In the genomic region with DNA sequence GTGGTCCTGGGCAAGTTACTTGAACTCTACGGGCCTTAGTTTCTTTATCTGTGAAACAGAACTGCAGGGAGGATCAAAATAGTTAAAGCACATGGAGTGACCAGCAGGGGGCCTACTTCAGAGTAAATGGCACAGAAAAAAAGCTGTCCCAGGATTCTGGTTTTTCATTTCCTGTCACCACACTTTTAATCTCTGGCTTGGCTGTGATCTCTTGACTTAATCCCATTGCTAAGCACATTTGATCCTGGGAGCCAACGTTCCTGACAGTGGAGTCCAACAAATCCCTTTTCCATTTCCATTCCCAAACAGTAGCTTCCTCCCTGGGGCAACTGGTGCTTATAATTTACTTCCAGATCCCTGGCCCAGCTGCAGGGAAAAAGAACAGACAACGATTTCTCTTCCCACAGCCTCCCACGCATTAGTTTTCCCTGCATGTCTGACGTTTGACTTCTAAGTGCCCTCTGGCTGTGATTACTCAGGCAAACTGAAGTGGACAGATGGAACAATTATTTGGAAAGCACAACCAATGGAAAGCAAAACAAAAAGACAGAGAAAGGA, we compare ENCODE assay signal across 8 cellular contexts.
DNase-seq lines count a peak whose midpoint lies in the region; ATAC-seq, FAIRE-seq and TF ChIP-seq lines count a peak whose summit lies in the region.

No MANE protein-coding gene starts in this region.

- CTCF ChIA-PET in A673 (lab: Charles Lee) = interaction anchor here (1.2 to 3.7 kb wide), 2 partner anchors 90 to 271 kb away, joined by 4 to 30 read pairs; no protein-coding TSS in a partner anchor

- H3K27me3 ChIP-seq in A673 (replicated peaks; ENCODE audit: insufficient read depth, low read depth, low read length, poor library complexity) (peaks cover 8% of the 10 kb centered on the region), pancreas (no peaks in the 10 kb centered on the region), vagina (no peaks in the 10 kb centered on the region)

- POLR2A ChIA-PET in A673 (lab: Charles Lee; ENCODE audit: low non-redundant PET) = no interaction called here

- H3K4me1 ChIP-seq in A673 (ENCODE audit: insufficient read depth, low read length, poor library complexity, severe bottlenecking) (peaks cover 4% of the 10 kb centered on the region), pancreas (peaks cover 0 to 5% (median 3%) of the 10 kb centered on the region in 3 donors), vagina (no peaks in the 10 kb centered on the region)

- 12 to 19% methylated on average over 5 of the region's 5 CpGs for WGBS in pancreas, 2 donors

- no peak for FAIRE-seq in pancreas (lab: Jason Lieb, UNC)

- peak; percentile 71 for DNase-seq in A673 (ENCODE audit: low spot score)
- DNase-seq in LNCaP clone FGC (ENCODE audit: low read depth) = no peak
- peak; percentile 97 for DNase-seq in SHP77 treated with DMSO at 0.1 percent for 48 hours (lab: John Stamatoyannopoulos, UW)
- peak; percentile 68 for DNase-seq in fibroblast of the aortic adventitia (ENCODE audit: low read depth)
- peak in 4 of 6 donors; percentile 8 to 43 (median 14) for DNase-seq in pancreas
- DNase-seq in vagina (ENCODE audit: extremely low spot score in 2 of 2) = no peak
- DNase-seq in activated CD4-positive, CD25-positive, alpha-beta regulatory T cell (lab: John Stamatoyannopoulos, UW) = no peak

- no peak for TF ChIP-seq POLR2A in vagina (IDR thresholded peaks at IDR 0.05)

- no peaks in the 10 kb centered on the region for H3K36me3 ChIP-seq in A673 (ENCODE audit: insufficient read depth, low read length, poor library complexity, severe bottlenecking)
- no peaks in the 10 kb centered on the region for H3K36me3 ChIP-seq in pancreas
- no peaks in the 10 kb centered on the region for H3K36me3 ChIP-seq in vagina

- peak; percentile 70 for TF ChIP-seq CTCF in A673 (conservative IDR thresholded peaks at IDR 0.05; ENCODE audit: low read depth, low read length)
- TF ChIP-seq CTCF in GM12873 (IDR thresholded peaks at IDR 0.05; ENCODE audit: insufficient read depth, low read depth, low read length, missing control alignments) = peak; percentile 72
- TF ChIP-seq CTCF in LNCaP clone FGC (IDR thresholded peaks at IDR 0.05; ENCODE audit: control insufficient read depth, extremely low read depth, insufficient read depth) = peak; percentile 46
- TF ChIP-seq CTCF in fibroblast of the aortic adventitia (IDR thresholded peaks at IDR 0.05; ENCODE audit: insufficient read depth, low read length) = peak; percentile 55
- peak; percentile 29 to 48 (median 42) for TF ChIP-seq CTCF in pancreas (IDR thresholded peaks at IDR 0.05)
- no peak for TF ChIP-seq CTCF in vagina (IDR thresholded peaks at IDR 0.05)

- H3K27ac ChIP-seq in A673 (ENCODE audit: low read depth, low read length, poor library complexity, severe bottlenecking) = no peak overlapping the region
- no peak overlapping the region for H3K27ac ChIP-seq in pancreas
- H3K27ac ChIP-seq in vagina = no peak overlapping the region

- peak in 3 of 4 donors; percentile 62 to 72 (median 71) for ATAC-seq in pancreas

- no peak overlapping the region for H3K4me3 ChIP-seq in A673 (ENCODE audit: low read depth, low read length, poor library complexity, severe bottlenecking)
- H3K4me3 ChIP-seq in LNCaP clone FGC (ENCODE audit: low read depth, low read length) = no peak overlapping the region
- no peak overlapping the region for H3K4me3 ChIP-seq in fibroblast of the aortic adventitia (ENCODE audit: low read depth, low read length)
- no peak overlapping the region for H3K4me3 ChIP-seq in pancreas
- no peak overlapping the region for H3K4me3 ChIP-seq in vagina

- H3K9me3 ChIP-seq in A673 (ENCODE audit: low read depth, low read length, poor library complexity, severe bottlenecking) (no peaks in the 10 kb centered on the region), pancreas (no peaks in the 10 kb centered on the region), vagina (no peaks in the 10 kb centered on the region)

- intact Hi-C loops in A673 (cut with micrococcal nuclease; ENCODE audit: unreplicated experiment) = loop anchor here (2.0 to 10.0 kb wide), 2 partner anchors 90 to 276 kb away; no protein-coding TSS in a partner anchor
- intact Hi-C loops in pancreas (cut with DNase I) = no loop called here
- intact Hi-C loops in vagina (cut with DNase I) = no loop called here

- no TSS peak for BruUV-seq in A673 (replicated peaks; lab: Mats Ljungman, UMichigan)

Comparison
In these comparisons a context has a peak if more than half of its experiments do, and no peak if none do; other contexts are left out.
1. DNase-seq: peak in A673 (single experiment), SHP77 treated with DMSO at 0.1 percent for 48 hours (single experiment), fibroblast of the aortic adventitia (single experiment) and pancreas (4 of 6); none in LNCaP clone FGC (single experiment), vagina (0 of 2) and activated CD4-positive, CD25-positive, alpha-beta regulatory T cell (0 of 4).
2. CTCF ChIP-seq: peak in A673 (single experiment), GM12873 (single experiment), LNCaP clone FGC (single experiment), fibroblast of the aortic adventitia (single experiment) and pancreas (4 of 4); none in vagina (0 of 3).